In the genomic region with DNA sequence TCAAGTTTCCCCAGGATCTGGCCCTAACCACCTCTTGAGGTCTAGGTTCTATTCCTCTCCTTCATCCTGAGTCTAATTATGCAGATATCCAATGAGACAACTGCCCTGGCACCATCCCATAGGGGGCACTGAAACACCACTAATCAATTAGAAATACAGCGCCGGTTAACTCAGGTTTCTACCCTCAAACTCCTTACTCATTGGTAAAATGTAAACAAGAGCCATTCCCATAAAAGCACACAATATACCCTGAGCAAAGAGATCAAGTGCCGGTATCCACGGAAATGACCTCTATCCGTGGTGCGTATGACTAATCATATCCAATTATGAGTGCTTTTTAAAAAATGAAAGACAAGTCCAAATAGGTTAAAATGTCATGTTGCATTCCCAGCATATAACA, we compare ENCODE assay signal across 9 cellular contexts.
A peak's percentile ranks its signal among the peaks of the same experiment; 100 is the strongest.
DNase-seq lines count a peak whose midpoint lies in the region; ATAC-seq and TF ChIP-seq lines count a peak whose summit lies in the region.
"Had no signal": no experiment of that assay in that cellular context is flagged by ENCODE, and none has a peak within 500 bp of the region (broad histone marks: within the 10 kb centered on the region; RNA-seq: fewer than 3 reads in every experiment).

No MANE protein-coding gene starts in this region.

- 14 to 20% (median 17%) methylated on average over 6 of the region's 6 CpGs for WGBS in adrenal gland, 4 donors

- H3K9me3 Mint-ChIP-seq in T-cell, result no peaks in the 10 kb centered on the region

- H3K27me3 Mint-ChIP-seq in T-cell, result peaks cover 0 to 10% of the 10 kb centered on the region in 2 donors

- no peaks in the 10 kb centered on the region for H3K9me3 ChIP-seq in adrenal gland (replicated peaks in 1 of 3)

- no peaks in the 10 kb centered on the region for H3K36me3 Mint-ChIP-seq in T-cell

- TF ChIP-seq CTCF in LNCaP clone FGC (IDR thresholded peaks at IDR 0.05; ENCODE audit: control insufficient read depth, extremely low read depth, insufficient read depth), result peak; percentile 53
- peak; percentile 8 to 67 (median 54) for TF ChIP-seq CTCF in adrenal gland (IDR thresholded peaks at IDR 0.05)

- no peak overlapping the region for H3K27ac ChIP-seq in adrenal gland
- H3K27ac ChIP-seq: BLaER1 had no signal

- H3K27ac Mint-ChIP-seq in T-cell, result no peak overlapping the region

- H3K4me3 ChIP-seq in LNCaP clone FGC (ENCODE audit: low read depth, low read length) (no peak overlapping the region), adrenal gland (no peak overlapping the region)
- H3K4me3 ChIP-seq: BLaER1 had no signal

- POLR2A ChIA-PET in T-cell (lab: Charles Lee), result interaction anchor here in 1 of 2 donors (0.6 kb wide), 1 partner anchor 39 kb away, joined by 3 read pairs; no protein-coding TSS in a partner anchor

- CTCF ChIA-PET in T-cell (lab: Charles Lee), result interaction anchor here (0.7 to 2.6 kb wide), 15 partner anchors 36 to 409 kb away, joined by 3 to 32 read pairs (median 5); no protein-coding TSS in a partner anchor

- ATAC-seq in T-cell (replicated peaks in 1 of 4), result peak; percentile 61 to 97 (median 80)
- peak; percentile 89 for ATAC-seq in sciatic nerve
- ATAC-seq in GM18520 (IDR thresholded peaks at IDR 0.05; ENCODE audit: unreplicated experiment), result no peak

- no peaks in the 10 kb centered on the region for H3K27me3 ChIP-seq in adrenal gland
- H3K27me3 ChIP-seq: BLaER1 had no signal

- H3K4me1 Mint-ChIP-seq in T-cell, result peaks cover 6 to 9% (median 7%) of the 10 kb centered on the region in 3 donors

- DNase-seq in DMS79 treated with DMSO at 0.1 percent for 48 hours (lab: John Stamatoyannopoulos, UW) (peak; percentile 22), DMS79 (lab: John Stamatoyannopoulos, UW) (no peak), LNCaP clone FGC (ENCODE audit: low read depth) (peak; percentile 77), T-cell (peak; percentile 18 to 68 (median 51)), adrenal gland (peak; percentile 38 to 80 (median 54)), cardiac septum (ENCODE audit: low spot score) (peak; percentile 78), sciatic nerve (ENCODE audit: low spot score) (no peak)

- intact Hi-C loops in adrenal gland (cut with DNase I), result no loop called here
- intact Hi-C loops in cardiac septum (cut with DNase I), result loop anchor here (2.0 to 5.0 kb wide), 3 partner anchors 140 to 312 kb away; partner anchors contain the start of gene MAML3
- intact Hi-C loops in sciatic nerve (cut with DNase I), result no loop called here

- H3K36me3 ChIP-seq in adrenal gland (replicated peaks in 1 of 2), result no peaks in the 10 kb centered on the region
- H3K36me3 ChIP-seq: BLaER1 had no signal

- no peak for TF ChIP-seq POLR2A in adrenal gland (IDR thresholded peaks at IDR 0.05)

- H3K4me3 Mint-ChIP-seq in T-cell, result no peak overlapping the region

- H3K4me1 ChIP-seq in adrenal gland (replicated peaks in 1 of 2), result peaks cover 0 to 7% of the 10 kb centered on the region in 2 donors
- H3K4me1 ChIP-seq: BLaER1 had no signal

Comparison
In these comparisons a context has a peak if more than half of its experiments do, and no peak if none do; other contexts are left out.
1. DNase-seq: peak in DMS79 treated with DMSO at 0.1 percent for 48 hours (single experiment), LNCaP clone FGC (single experiment), T-cell (34 of 34), adrenal gland (7 of 7) and cardiac septum (single experiment); none in DMS79 (single experiment) and sciatic nerve (single experiment).